In genomic region chr17:64399071-64399766, GRCh38 we compare ENCODE assay signal across 16 cellular contexts. TPM values are rescaled to one million over a fixed set of nuclear protein-coding genes. Genes with fewer than 3 reads are reported as not detected.
A peak's percentile ranks its signal among the peaks of the same experiment; 100 is the strongest.
DNase-seq lines count a peak whose midpoint lies in the region; ATAC-seq and TF ChIP-seq lines count a peak whose summit lies in the region.
"Had no signal": no experiment of that assay in that cellular context is flagged by ENCODE, and none has a peak within 500 bp of the region (broad histone marks: within the 10 kb centered on the region; RNA-seq: fewer than 3 reads in every experiment).

No MANE protein-coding gene starts in this region.

- no peaks in the 10 kb centered on the region for H3K27me3 ChIP-seq in PC-3 (ENCODE audit: low read length)
- H3K27me3 ChIP-seq in ovary: no peaks in the 10 kb centered on the region
- H3K27me3 ChIP-seq: heart right ventricle, pancreas had no signal

- TF ChIP-seq CTCF in PC-3 (conservative IDR thresholded peaks at IDR 0.05; ENCODE audit: low read depth, low read length): no peak
- no peak for TF ChIP-seq CTCF in ovary (IDR thresholded peaks at IDR 0.05)

- 90 to 97% (median 93%) methylated on average over 11 of the region's 11 CpGs for WGBS in ovary, 3 donors

- H3K27ac ChIP-seq in PC-3 (ENCODE audit: low read length): peak overlapping the region; percentile 35; the same call in 1 of the 2 replicates
- no peak overlapping the region for H3K27ac ChIP-seq in ovary
- H3K27ac ChIP-seq: heart right ventricle, HL-60, pancreas had no signal

- H3K4me1 ChIP-seq in PC-3 (ENCODE audit: insufficient read depth, low read length) (peaks cover 30% of the 10 kb centered on the region), ovary (ENCODE audit: insufficient read depth) (no peaks in the 10 kb centered on the region)

- peak; percentile 70 for DNase-seq in Daoy (ENCODE audit: low read depth)
- DNase-seq in PC-3: peak; percentile 82
- no peak for DNase-seq in central memory CD8-positive, alpha-beta T cell (ENCODE audit: low spot score in 2 of 2)
- peak; percentile 31 for DNase-seq in renal cortical epithelial cell (ENCODE audit: low read depth)
- no peak for DNase-seq in ovary
- DNase-seq in activated CD8-positive, alpha-beta memory T cell treated with anti-CD3 and anti-CD28 coated beads, Interleukin-2, amount 50 U/mL, for 4 hours: no peak
- DNase-seq: activated B cell treated with CpG ODN at 0.5 μM for 24 hours, GF-D8, heart right ventricle, Karpas-422, NCI-H2029, NCI-H524 treated with DMSO at 0.1 percent for 48 hours had no signal

- H3K4me3 ChIP-seq in PC-3 (ENCODE audit: low read length) (no peak overlapping the region), ovary (no peak overlapping the region)
- H3K4me3 ChIP-seq: pancreas had no signal

- no peaks in the 10 kb centered on the region for H3K9me3 Mint-ChIP-seq in central memory CD8-positive, alpha-beta T cell
- H3K9me3 Mint-ChIP-seq: activated B cell treated with CpG ODN at 0.5 μM for 24 hours; CD4-positive, CD25-positive, alpha-beta regulatory T cell had no signal

- peak; percentile 63 for ATAC-seq in PC-3
- ATAC-seq in central memory CD8-positive, alpha-beta T cell (replicated peaks; ENCODE audit: extremely low read depth, poor library complexity, severe bottlenecking): no peak
- ATAC-seq in GM19395 (IDR thresholded peaks at IDR 0.05; ENCODE audit: unreplicated experiment): no peak
- ATAC-seq: heart right ventricle, pancreas had no signal

- no peaks in the 10 kb centered on the region for H3K27me3 Mint-ChIP-seq in central memory CD8-positive, alpha-beta T cell
- H3K27me3 Mint-ChIP-seq: activated B cell treated with CpG ODN at 0.5 μM for 24 hours had no signal

- 0 out of 2 replicates have a peak overlapping the region, but pooled peaks have one; percentile 7 for H3K4me2 ChIP-seq in PC-3 (ENCODE audit: low read length)

- no TSS peak for BruUV-seq in PC-3 (replicated peaks; lab: Mats Ljungman, UMichigan)

- no peaks in the 10 kb centered on the region for H4K20me1 ChIP-seq in PC-3 (ENCODE audit: low read length)

- TF ChIP-seq POLR2A in ovary (IDR thresholded peaks at IDR 0.05): no peak

- peaks cover 4% of the 10 kb centered on the region for H3F3A ChIP-seq in PC-3 (ENCODE audit: low read length, unreplicated experiment)

- H3K4me3 Mint-ChIP-seq in central memory CD8-positive, alpha-beta T cell: peak overlapping the region; percentile 85

- H3K36me3 ChIP-seq in PC-3 (ENCODE audit: low read depth, low read length) (peaks cover 18% of the 10 kb centered on the region), ovary (no peaks in the 10 kb centered on the region)
- H3K36me3 ChIP-seq: heart right ventricle, pancreas had no signal

- intact Hi-C loops in PC-3 (cut with micrococcal nuclease) (no loop called here), ovary (cut with DNase I) (loop anchor here in 1 of 4 donors (10.0 kb wide), 1 partner anchor 54 kb away; no protein-coding TSS in a partner anchor)

- H3K9ac ChIP-seq in PC-3 (ENCODE audit: low read length): no peak overlapping the region

- peak overlapping the region; percentile 67 for H3K27ac Mint-ChIP-seq in central memory CD8-positive, alpha-beta T cell (ENCODE audit: low read depth)

- H3K9me2 ChIP-seq in PC-3 (replicated peaks; ENCODE audit: low read length): no peaks in the 10 kb centered on the region

- CTCF ChIA-PET in PC-3 (lab: Charles Lee): interaction anchor here (0.7 kb wide), 3 partner anchors 18 to 89 kb away, joined by 5 to 7 read pairs (median 7); no protein-coding TSS in a partner anchor

- H3K36me3 Mint-ChIP-seq in central memory CD8-positive, alpha-beta T cell (ENCODE audit: insufficient read depth): peaks cover 11% of the 10 kb centered on the region
- H3K36me3 Mint-ChIP-seq: CD4-positive, CD25-positive, alpha-beta regulatory T cell had no signal

- no peak overlapping the region for H2AFZ ChIP-seq in PC-3 (ENCODE audit: low read length)

- peaks cover 13% of the 10 kb centered on the region for H3K79me2 ChIP-seq in PC-3 (ENCODE audit: low read length)

- peaks cover 45% of the 10 kb centered on the region for H3K4me1 Mint-ChIP-seq in central memory CD8-positive, alpha-beta T cell

- no peaks in the 10 kb centered on the region for H3K9me3 ChIP-seq in PC-3 (ENCODE audit: low read length)
- H3K9me3 ChIP-seq in ovary: no peaks in the 10 kb centered on the region
- H3K9me3 ChIP-seq: pancreas had no signal

- TF ChIP-seq EP300 in ovary (IDR thresholded peaks at IDR 0.05): no peak

- POLR2A ChIA-PET in PC-3 (lab: Charles Lee; ENCODE audit: unreplicated experiment): interaction anchor here (0.6 kb wide), 1 partner anchor 108 kb away, joined by 4 read pairs; the partner anchor contains the start of gene CEP95

RNA-seq across cellular contexts. Expression of gene PECAM1, which starts 8.6 kb away (rescaled TPM):
- 0.15 and 3.3 TPM in 2 replicates for total RNA-seq in Daoy (2014; rRNA removed; shearing (Covaris generic))
- total RNA-seq in PC-3 (2014; rRNA removed) (2.3 and 2.4 TPM in 2 replicates), renal cortical epithelial cell (2.3 and 5.9 TPM in 2 replicates), ovary (10 to 100 TPM; 11.9 to 78.0 (median 19.9) TPM)
- 100 to 1,000 TPM in 1 of 2 donors, 10 to 100 TPM in 1; 17.4 to 190 TPM for polyA plus RNA-seq in ovary

RNA-seq across cellular contexts. Expression of gene MILR1, which starts 49.7 kb away (rescaled TPM):
- total RNA-seq in Daoy (2014; rRNA removed; shearing (Covaris generic)): 5.1 and 11.0 TPM in 2 replicates
- total RNA-seq in PC-3 (2014; rRNA removed): 10.1 and 13.3 TPM in 2 replicates
- 0.20 TPM in 1 of 2 replicates, not detected in the other for total RNA-seq in renal cortical epithelial cell
- 10 to 100 TPM in 1 of 7 donors, 1 to 10 TPM in 6; 2.3 to 16.4 (median 6.8) TPM for total RNA-seq in ovary
- 10 to 100 TPM in 1 of 2 donors, 1 to 10 TPM in 1; 2.0 to 13.1 TPM for polyA plus RNA-seq in ovary
- polyA plus RNA-seq: CD4-positive, CD25-positive, alpha-beta regulatory T cell had no signal

Comparison
In these comparisons a context has a peak if more than half of its experiments do, and no peak if none do; other contexts are left out.
1. DNase-seq: peak in Daoy (single experiment), PC-3 (single experiment) and renal cortical epithelial cell (single experiment); none in central memory CD8-positive, alpha-beta T cell (0 of 2), ovary (0 of 5) and activated CD8-positive, alpha-beta memory T cell treated with anti-CD3 and anti-CD28 coated beads, Interleukin-2, amount 50 U/mL, for 4 hours (single experiment).